Comparison of ENCODE assay signal across 37 cellular contexts in the genomic region with DNA sequence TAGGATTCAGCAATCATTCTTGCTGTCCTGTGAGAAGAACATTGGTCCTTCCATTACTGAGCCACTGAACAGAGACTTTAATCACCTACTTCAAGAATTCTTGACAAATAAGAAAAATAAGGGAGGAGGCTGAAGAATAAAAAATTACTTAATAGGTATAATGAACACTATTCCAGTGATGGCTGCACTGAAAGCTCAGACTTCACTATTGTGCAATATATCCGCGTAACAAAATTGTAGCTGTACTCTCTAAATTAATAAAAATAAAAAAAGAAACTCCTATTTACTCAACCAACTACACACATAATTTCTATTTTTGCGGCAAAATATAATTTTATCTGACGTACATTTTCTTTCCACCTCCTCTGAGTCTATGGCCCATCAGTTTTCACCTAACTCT.
DNase-seq lines count a peak whose midpoint lies in the region; ATAC-seq, FAIRE-seq and TF ChIP-seq lines count a peak whose summit lies in the region.
"Had no signal": no experiment of that assay in that cellular context is flagged by ENCODE, and none has a peak within 500 bp of the region (broad histone marks: within the 10 kb centered on the region; RNA-seq: fewer than 3 reads in every experiment).

No MANE protein-coding gene starts in this region.

- H4K20me1 ChIP-seq in HepG2 (ENCODE audit: insufficient read depth, low read length): no peaks in the 10 kb centered on the region
- no peaks in the 10 kb centered on the region for H4K20me1 ChIP-seq in IMR-90 (ENCODE audit: insufficient read depth, low read length)
- H4K20me1 ChIP-seq in K562 (replicated peaks; ENCODE audit: control insufficient read depth, insufficient read depth, low read length): no peaks in the 10 kb centered on the region
- no peaks in the 10 kb centered on the region for H4K20me1 ChIP-seq in H1 (replicated peaks in 1 of 2; ENCODE audit: control insufficient read depth in 1 of 2, insufficient read depth in 2 of 2, low read length in 2 of 2)
- H4K20me1 ChIP-seq: BLaER1; BLaER1 treated with 17β-estradiol and CSF1 and Interleukin-3, amounts not matched to agents 10 nM and 100 nM had no signal

- POLR2A ChIA-PET in HepG2 (lab: Yijun Ruan, JAX) (no interaction called here), IMR-90 (lab: Charles Lee; ENCODE audit: unreplicated experiment) (no interaction called here), K562 (lab: Yijun Ruan, JAX) (no interaction called here), H1 (lab: Charles Lee; ENCODE audit: partially characterized antibody) (no interaction called here)
- POLR2A ChIA-PET in activated CD4-positive, alpha-beta T cell treated with anti-CD3 and anti-CD28 coated beads for 36 hours (lab: Charles Lee): no interaction called here

- no peak for DNase-seq in HepG2 (ENCODE audit: low spot score)
- no peak for DNase-seq in right lobe of liver
- no peak for DNase-seq in IMR-90
- no peak for DNase-seq in K562 (ENCODE audit: extremely low read depth in 1 of 4, low spot score in 3 of 4)
- no peak for DNase-seq in H1 (ENCODE audit: low read depth in 1 of 2, low spot score in 2 of 2)
- DNase-seq in activated CD4-positive, alpha-beta T cell treated with anti-CD3 and anti-CD28 coated beads for 36 hours: no peak
- no peak for DNase-seq in LoVo (ENCODE audit: low spot score)
- no peak for DNase-seq in endodermal cell
- DNase-seq: 8988T; ACHN; AML-193; BE2C; C1 segment of cervical spinal cord; Caco-2; Calu3; CD4-positive, alpha-beta memory T cell; CD4-positive, alpha-beta T cell; CD4-positive, CD25-positive, alpha-beta regulatory T cell; CD8-positive, alpha-beta memory T cell; CD8-positive, alpha-beta T cell; COR-L47; DMS 273 treated with DMSO at 0.1 percent for 48 hours; DMS153; DMS53; DMS79; DMS79 treated with DMSO at 0.1 percent for 48 hours; DND-41; EL had no signal

- TF ChIP-seq CTCF in HepG2 (CRISPR knock-in tag; IDR thresholded peaks at IDR 0.05): no peak
- TF ChIP-seq CTCF in right lobe of liver (IDR thresholded peaks at IDR 0.05): no peak
- TF ChIP-seq CTCF in IMR-90 (conservative IDR thresholded peaks at IDR 0.05; ENCODE audit: low read depth, low read length): no peak
- TF ChIP-seq CTCF in K562 (IDR thresholded peaks at IDR 0.05 in 2 of 3, conservative IDR thresholded peaks at IDR 0.05 in 1 of 3; ENCODE audit: insufficient read depth in 2 of 3, low read depth in 1 of 3, low read length in 3 of 3): no peak
- no peak for TF ChIP-seq CTCF in H1 (IDR thresholded peaks at IDR 0.05; ENCODE audit: control extremely low read depth in 1 of 3, insufficient read depth in 1 of 3, low read depth in 1 of 3, low read length in 3 of 3)
- no peak for TF ChIP-seq CTCF in endodermal cell (conservative IDR thresholded peaks at IDR 0.05)

- TF ChIP-seq EP300 in HepG2 (IDR thresholded peaks at IDR 0.05; ENCODE audit: low read depth in 2 of 2, low read length in 2 of 2): no peak
- no peak for TF ChIP-seq EP300 in HepG2 (CRISPR knock-in tag; IDR thresholded peaks at IDR 0.05; ENCODE audit: borderline replicate concordance)
- no peak for TF ChIP-seq EP300 in K562 (IDR thresholded peaks at IDR 0.05; ENCODE audit: low read length)
- no peak for TF ChIP-seq EP300 in H1 (IDR thresholded peaks at IDR 0.05; ENCODE audit: borderline replicate concordance in 1 of 2, low read depth in 2 of 2, low read length in 2 of 2)

- no peak overlapping the region for H2BK12ac ChIP-seq in H1 (ENCODE audit: low read depth, low read length)

- H2BK120ac ChIP-seq in IMR-90 (ENCODE audit: low read depth, low read length) (no peak overlapping the region), H1 (replicated peaks; ENCODE audit: low read depth, low read length) (no peak overlapping the region)

- H2AK5ac ChIP-seq in IMR-90 (ENCODE audit: low read depth, low read length): no peak overlapping the region
- H2AK5ac ChIP-seq in H1 (ENCODE audit: low read depth, low read length): no peak overlapping the region

- H2BK20ac ChIP-seq in IMR-90 (ENCODE audit: low read depth, low read length) (no peak overlapping the region), H1 (ENCODE audit: low read length) (no peak overlapping the region)

- no peak overlapping the region for H3K9ac ChIP-seq in HepG2 (ENCODE audit: insufficient read depth, low read depth, low read length)
- H3K9ac ChIP-seq in IMR-90 (ENCODE audit: low read depth, low read length): no peak overlapping the region
- no peak overlapping the region for H3K9ac ChIP-seq in K562 (ENCODE audit: insufficient read depth in 1 of 2, low read depth in 2 of 2, low read length in 2 of 2)
- H3K9ac ChIP-seq in H1 (replicated peaks in 1 of 4; ENCODE audit: extremely low read depth in 1 of 4, low read depth in 3 of 4, low read length in 3 of 4): no peak overlapping the region
- H3K9ac ChIP-seq in endodermal cell (ENCODE audit: extremely low read depth, low read length, poor library complexity, severe bottlenecking): no peak overlapping the region
- H3K9ac ChIP-seq: BLaER1; BLaER1 treated with 17β-estradiol and CSF1 and Interleukin-3, amounts not matched to agents 10 nM and 100 nM had no signal

- no peak overlapping the region for H4K91ac ChIP-seq in IMR-90 (ENCODE audit: insufficient read depth, low read depth, low read length)
- H4K91ac ChIP-seq in H1 (replicated peaks; ENCODE audit: insufficient read length, low read length): no peak overlapping the region

- H2AFZ ChIP-seq in HepG2 (ENCODE audit: low read length): no peak overlapping the region
- no peak overlapping the region for H2AFZ ChIP-seq in IMR-90 (replicated peaks; ENCODE audit: low read length, poor library complexity)
- no peak overlapping the region for H2AFZ ChIP-seq in K562 (ENCODE audit: low read depth, low read length)
- no peak overlapping the region for H2AFZ ChIP-seq in H1 (ENCODE audit: low read length)

- dilution Hi-C loops in IMR-90 (cut with HindIII; ENCODE audit: low sequenced_read_pairs, unreplicated experiment): no loop called here

- TF ChIP-seq POLR2A in HepG2 (IDR thresholded peaks at IDR 0.05; ENCODE audit: insufficient read depth in 1 of 2, low read depth in 2 of 2, low read length in 2 of 2) (no peak), right lobe of liver (IDR thresholded peaks at IDR 0.05) (no peak), IMR-90 (IDR thresholded peaks at IDR 0.05; ENCODE audit: low read depth, low read length) (no peak), K562 (conservative IDR thresholded peaks at IDR 0.05) (no peak), H1 (IDR thresholded peaks at IDR 0.05; ENCODE audit: control extremely low read depth in 1 of 2, low read depth in 2 of 2, low read length in 2 of 2) (no peak)

- CTCF ChIA-PET in HepG2 (lab: Yijun Ruan, JAX; ENCODE audit: low intra/inter-chr PET ratio, low total read pairs) (no interaction called here), IMR-90 (lab: Yijun Ruan, JAX) (no interaction called here), K562 (lab: Yijun Ruan, JAX; ENCODE audit: low intra/inter-chr PET ratio) (no interaction called here), H1 (lab: Charles Lee; ENCODE audit: partially characterized antibody) (no interaction called here)
- CTCF ChIA-PET in activated CD4-positive, alpha-beta T cell treated with anti-CD3 and anti-CD28 coated beads for 36 hours (lab: Charles Lee): no interaction called here

- 72% methylated on average over 4 of the region's 4 CpGs for WGBS in HepG2 (ENCODE audit: low lambda C conversion rate)
- WGBS in right lobe of liver (ENCODE audit: insufficient coverage, low coverage, low lambda C conversion rate, missing lambda C conversion rate): 77% methylated on average over 4 of the region's 4 CpGs
- WGBS in IMR-90 (ENCODE audit: extremely low coverage in 2 of 2, insufficient read length in 1 of 2), 2 experiments: 80 to 100% methylated on average over 1 to 2 of the region's 4 CpGs
- WGBS in K562 (ENCODE audit: insufficient coverage, low coverage, missing lambda C conversion rate): 4% methylated on average over 4 of the region's 4 CpGs
- 97 to 100% methylated on average over 2 to 4 of the region's 4 CpGs for whole genome bisulfite sequencing in H1 (ENCODE audit: extremely low coverage in 1 of 2, insufficient coverage in 1 of 2, insufficient read length in 1 of 2, insufficient replicate concordance in 2 of 2, low coverage in 1 of 2, low lambda C conversion rate in 2 of 2, missing lambda C conversion rate in 1 of 2), 2 experiments
- WGBS in endodermal cell (ENCODE audit: insufficient coverage in 1 of 2, insufficient read length in 1 of 2), 2 experiments: 95 to 100% methylated on average over 2 to 4 of the region's 4 CpGs

- H4K5ac ChIP-seq in IMR-90 (ENCODE audit: low read depth, low read length): no peak overlapping the region
- H4K5ac ChIP-seq in H1 (ENCODE audit: insufficient read length, low read depth, low read length): no peak overlapping the region

- H4K8ac ChIP-seq in IMR-90 (ENCODE audit: low read depth in 2 of 2, low read length in 2 of 2): no peak overlapping the region
- H4K8ac ChIP-seq in H1 (ENCODE audit: extremely low read depth, insufficient read depth, low read length): no peak overlapping the region

- H2BK5ac ChIP-seq in IMR-90 (ENCODE audit: low read depth, low read length, poor library complexity, severe bottlenecking): no peak overlapping the region
- no peak overlapping the region for H2BK5ac ChIP-seq in H1 (ENCODE audit: low read depth, low read length)

- BruUV-seq in HepG2 (replicated peaks; lab: Mats Ljungman, UMichigan): no TSS peak
- no TSS peak for BruUV-seq in IMR-90 (replicated peaks; lab: Mats Ljungman, UMichigan)
- BruUV-seq in K562 (replicated peaks; lab: Mats Ljungman, UMichigan): no TSS peak

- no peaks in the 10 kb centered on the region for H3K36me3 Mint-ChIP-seq in activated CD4-positive, alpha-beta T cell treated with anti-CD3 and anti-CD28 coated beads for 36 hours (ENCODE audit: low read depth)
- no peaks in the 10 kb centered on the region for H3K36me3 Mint-ChIP-seq in endodermal cell (ENCODE audit: low read depth)
- H3K36me3 Mint-ChIP-seq: CD14-positive monocyte; CD4-positive, alpha-beta memory T cell; CD4-positive, CD25-positive, alpha-beta regulatory T cell; CD8-positive, alpha-beta memory T cell; CD8-positive, alpha-beta T cell had no signal

- H3K4me2 ChIP-seq in HepG2 (ENCODE audit: low read depth, low read length) (no peak overlapping the region), IMR-90 (ENCODE audit: low read depth, low read length) (no peak overlapping the region), K562 (ENCODE audit: insufficient read depth, low read length) (no peak overlapping the region), H1 (ENCODE audit: insufficient read depth in 1 of 2, low read depth in 2 of 2, low read length in 2 of 2) (no peak overlapping the region)
- H3K4me2 ChIP-seq: A549; BLaER1; BLaER1 treated with 17β-estradiol and CSF1 and Interleukin-3, amounts not matched to agents 10 nM and 100 nM had no signal

- no peaks in the 10 kb centered on the region for H3K79me1 ChIP-seq in IMR-90 (ENCODE audit: low read depth in 1 of 2, low read length in 2 of 2)
- no peaks in the 10 kb centered on the region for H3K79me1 ChIP-seq in H1 (ENCODE audit: low read depth, low read length)

- H3K79me2 ChIP-seq in HepG2 (ENCODE audit: insufficient read depth, low read length) (no peaks in the 10 kb centered on the region), K562 (ENCODE audit: control insufficient read depth, insufficient read depth, low read length) (no peaks in the 10 kb centered on the region), H1 (ENCODE audit: control insufficient read depth in 1 of 2, insufficient read depth in 2 of 2, low read length in 2 of 2) (no peaks in the 10 kb centered on the region)

- H3K4ac ChIP-seq in IMR-90 (ENCODE audit: low read depth, low read length) (no peak overlapping the region), H1 (replicated peaks; ENCODE audit: insufficient read length, low read depth, low read length) (no peak overlapping the region)

- H3K27me3 ChIP-seq in HepG2 (ENCODE audit: control insufficient read depth in 1 of 2, insufficient read depth in 2 of 2, low read length in 2 of 2): no peaks in the 10 kb centered on the region
- H3K27me3 ChIP-seq in right lobe of liver: no peaks in the 10 kb centered on the region
- no peaks in the 10 kb centered on the region for H3K27me3 ChIP-seq in IMR-90 (ENCODE audit: control insufficient read depth, insufficient read depth, low read length)
- H3K27me3 ChIP-seq in K562 (ENCODE audit: control insufficient read depth in 2 of 2, insufficient read depth in 2 of 2, low read length in 2 of 2): no peaks in the 10 kb centered on the region
- no peaks in the 10 kb centered on the region for H3K27me3 ChIP-seq in H1 (replicated peaks in 1 of 4; ENCODE audit: control insufficient read depth in 3 of 4, extremely low read depth in 1 of 4, insufficient read depth in 3 of 4, low read length in 3 of 4)
- H3K27me3 ChIP-seq in endodermal cell (ENCODE audit: control insufficient read depth, insufficient read depth, low read length, poor library complexity, severe bottlenecking): no peaks in the 10 kb centered on the region
- H3K27me3 ChIP-seq: BE2C; BLaER1; BLaER1 treated with 17β-estradiol and CSF1 and Interleukin-3, amounts not matched to agents 10 nM and 100 nM had no signal

- no peak overlapping the region for H3K4me3 ChIP-seq in HepG2 (replicated peaks in 1 of 3; ENCODE audit: insufficient read depth in 1 of 3, low read depth in 2 of 3, low read length in 3 of 3)
- H3K4me3 ChIP-seq in right lobe of liver: no peak overlapping the region
- no peak overlapping the region for H3K4me3 ChIP-seq in IMR-90 (ENCODE audit: insufficient read depth, low read depth, low read length)
- no peak overlapping the region for H3K4me3 ChIP-seq in K562
- H3K4me3 ChIP-seq in H1 (ENCODE audit: extremely low read depth in 1 of 4, insufficient read depth in 2 of 4, low read depth in 3 of 4, low read length in 4 of 4): no peak overlapping the region
- no peak overlapping the region for H3K4me3 ChIP-seq in endodermal cell (ENCODE audit: low read length)
- H3K4me3 ChIP-seq: A549; BLaER1; BLaER1 treated with 17β-estradiol and CSF1 and Interleukin-3, amounts not matched to agents 10 nM and 100 nM had no signal

- H3K9me3 ChIP-seq in HepG2 (ENCODE audit: low read length) (peaks cover 32% of the 10 kb centered on the region), right lobe of liver (no peaks in the 10 kb centered on the region), IMR-90 (ENCODE audit: control insufficient read depth, insufficient read depth, low read length) (no peaks in the 10 kb centered on the region), K562 (replicated peaks; ENCODE audit: control insufficient read depth, insufficient read depth, low read depth, low read length) (no peaks in the 10 kb centered on the region), H1 (ENCODE audit: insufficient read depth in 2 of 2, low read depth in 1 of 2, low read length in 1 of 2) (no peaks in the 10 kb centered on the region), endodermal cell (ENCODE audit: control insufficient read depth, low read length) (no peaks in the 10 kb centered on the region)
- H3K9me3 ChIP-seq: A549, BE2C, BLaER1, Caco-2 had no signal

- H3K9me1 ChIP-seq in IMR-90 (ENCODE audit: insufficient read depth, low read length) (no peaks in the 10 kb centered on the region), K562 (ENCODE audit: control insufficient read depth, insufficient read depth, low read length) (no peaks in the 10 kb centered on the region)

- H3K27ac Mint-ChIP-seq in activated CD4-positive, alpha-beta T cell treated with anti-CD3 and anti-CD28 coated beads for 36 hours: no peak overlapping the region
- H3K27ac Mint-ChIP-seq in endodermal cell: no peak overlapping the region
- H3K27ac Mint-ChIP-seq: B cell; CD14-positive monocyte; CD4-positive, alpha-beta memory T cell; CD4-positive, alpha-beta T cell; CD4-positive, CD25-positive, alpha-beta regulatory T cell; CD8-positive, alpha-beta memory T cell; CD8-positive, alpha-beta T cell had no signal

- FAIRE-seq in HepG2 (lab: Jason Lieb, UNC) (no peak), K562 (lab: Jason Lieb, UNC) (no peak), H1 (lab: Jason Lieb, UNC) (no peak)
- FAIRE-seq: A204.1, A549, D721Med had no signal

- no peak overlapping the region for H3K18ac ChIP-seq in IMR-90 (ENCODE audit: low read depth, low read length)
- no peak overlapping the region for H3K18ac ChIP-seq in H1 (ENCODE audit: extremely low read depth, low read length)

- peaks cover 15% of the 10 kb centered on the region for H3K9me3 Mint-ChIP-seq in activated CD4-positive, alpha-beta T cell treated with anti-CD3 and anti-CD28 coated beads for 36 hours (ENCODE audit: low read depth)
- peaks cover 6% of the 10 kb centered on the region for H3K9me3 Mint-ChIP-seq in endodermal cell

- no peaks in the 10 kb centered on the region for H3K36me3 ChIP-seq in HepG2 (replicated peaks in 1 of 2; ENCODE audit: control insufficient read depth in 1 of 2, insufficient read depth in 2 of 2, low read length in 2 of 2)
- no peaks in the 10 kb centered on the region for H3K36me3 ChIP-seq in right lobe of liver
- H3K36me3 ChIP-seq in IMR-90 (ENCODE audit: control insufficient read depth, insufficient read depth, low read length): no peaks in the 10 kb centered on the region
- no peaks in the 10 kb centered on the region for H3K36me3 ChIP-seq in K562 (ENCODE audit: control insufficient read depth, insufficient read depth, low read length)
- no peaks in the 10 kb centered on the region for H3K36me3 ChIP-seq in H1 (ENCODE audit: control insufficient read depth in 2 of 4, insufficient read depth in 4 of 4, low read length in 3 of 4)
- H3K36me3 ChIP-seq in endodermal cell (ENCODE audit: control insufficient read depth, insufficient read depth, low read length): no peaks in the 10 kb centered on the region
- H3K36me3 ChIP-seq: BE2C; BLaER1; BLaER1 treated with 17β-estradiol and CSF1 and Interleukin-3, amounts not matched to agents 10 nM and 100 nM had no signal

- TF ChIP-seq RAD21 in HepG2 (CRISPR knock-in tag; IDR thresholded peaks at IDR 0.05) (no peak), IMR-90 (IDR thresholded peaks at IDR 0.05; ENCODE audit: low read length) (no peak), K562 (CRISPR knock-in tag; conservative IDR thresholded peaks at IDR 0.05 in 1 of 2, IDR thresholded peaks at IDR 0.05 in 1 of 2) (no peak), H1 (IDR thresholded peaks at IDR 0.05 in 1 of 2, conservative IDR thresholded peaks at IDR 0.05 in 1 of 2; ENCODE audit: low read depth in 2 of 2, low read length in 2 of 2) (no peak)

- H3K14ac ChIP-seq in IMR-90 (replicated peaks; ENCODE audit: low read depth, low read length): no peak overlapping the region
- no peak overlapping the region for H3K14ac ChIP-seq in H1 (ENCODE audit: insufficient read length)

- H3K23ac ChIP-seq in IMR-90 (ENCODE audit: low read depth, low read length): no peak overlapping the region
- no peak overlapping the region for H3K23ac ChIP-seq in H1 (ENCODE audit: insufficient read length)

- ATAC-seq in HepG2 (no peak), right lobe of liver (no peak), IMR-90 (ENCODE audit: low read depth) (no peak), K562 (no peak)
- no peak for ATAC-seq in activated CD4-positive, alpha-beta T cell treated with anti-CD3 and anti-CD28 coated beads for 36 hours
- ATAC-seq: A549; CD8-positive, alpha-beta T cell had no signal

- in situ Hi-C loops in HepG2 (cut with HindIII; ENCODE audit: extremely low pct_ligation_motif_present, low pct_unique_long_range_greater_than_20kb) (no loop called here), IMR-90 (cut with MboI; ENCODE audit: low sequenced_read_pairs) (no loop called here), K562 (cut with MboI) (no loop called here)

- H3K4me3 Mint-ChIP-seq in activated CD4-positive, alpha-beta T cell treated with anti-CD3 and anti-CD28 coated beads for 36 hours: no peak overlapping the region
- no peak overlapping the region for H3K4me3 Mint-ChIP-seq in endodermal cell
- H3K4me3 Mint-ChIP-seq: B cell; CD14-positive monocyte; CD4-positive, alpha-beta memory T cell; CD4-positive, alpha-beta T cell; CD4-positive, CD25-positive, alpha-beta regulatory T cell; CD8-positive, alpha-beta memory T cell; CD8-positive, alpha-beta T cell had no signal

- no peaks in the 10 kb centered on the region for H3K4me1 Mint-ChIP-seq in activated CD4-positive, alpha-beta T cell treated with anti-CD3 and anti-CD28 coated beads for 36 hours
- H3K4me1 Mint-ChIP-seq in endodermal cell: peaks cover 5% of the 10 kb centered on the region
- H3K4me1 Mint-ChIP-seq: B cell; CD14-positive monocyte; CD4-positive, alpha-beta memory T cell; CD4-positive, CD25-positive, alpha-beta regulatory T cell; CD8-positive, alpha-beta memory T cell had no signal

- H2BK15ac ChIP-seq in IMR-90 (ENCODE audit: low read depth, low read length) (no peak overlapping the region), H1 (ENCODE audit: low read length) (no peak overlapping the region)

- intact Hi-C loops in HepG2 (cut with micrococcal nuclease; ENCODE audit: unreplicated experiment) (no loop called here), right lobe of liver (cut with DNase I) (no loop called here), IMR-90 (cut with micrococcal nuclease) (no loop called here), K562 (cut with micrococcal nuclease) (no loop called here)
- intact Hi-C loops in activated CD4-positive, alpha-beta T cell treated with anti-CD3 and anti-CD28 coated beads for 36 hours (cut with DNase I, micrococcal nuclease): no loop called here

- H3K27ac ChIP-seq in HepG2 (ENCODE audit: extremely low read length, insufficient read depth, low read length) (no peak overlapping the region), right lobe of liver (no peak overlapping the region), IMR-90 (ENCODE audit: insufficient read depth, low read length) (no peak overlapping the region), K562 (ENCODE audit: extremely low read depth, low read depth, low read length) (no peak overlapping the region), H1 (ENCODE audit: low read depth, low read length) (no peak overlapping the region), endodermal cell (ENCODE audit: low read depth, low read length) (no peak overlapping the region)
- H3K27ac ChIP-seq: 22Rv1; A549; BLaER1; BLaER1 treated with 17β-estradiol and CSF1 and Interleukin-3, amounts not matched to agents 10 nM and 100 nM; C4-2B had no signal

- H3K27me3 Mint-ChIP-seq in activated CD4-positive, alpha-beta T cell treated with anti-CD3 and anti-CD28 coated beads for 36 hours: no peaks in the 10 kb centered on the region
- H3K27me3 Mint-ChIP-seq in endodermal cell (ENCODE audit: insufficient read depth): no peaks in the 10 kb centered on the region
- H3K27me3 Mint-ChIP-seq: B cell; CD4-positive, alpha-beta memory T cell; CD4-positive, alpha-beta T cell; CD4-positive, CD25-positive, alpha-beta regulatory T cell had no signal

- no peak overlapping the region for H2AK9ac ChIP-seq in IMR-90 (replicated peaks; ENCODE audit: low read depth, low read length, poor library complexity)

- no peaks in the 10 kb centered on the region for H3K23me2 ChIP-seq in H1 (ENCODE audit: low read depth, low read length)

- H3K4me1 ChIP-seq in HepG2 (ENCODE audit: insufficient read depth, low read length): no peaks in the 10 kb centered on the region
- H3K4me1 ChIP-seq in right lobe of liver: no peaks in the 10 kb centered on the region
- no peaks in the 10 kb centered on the region for H3K4me1 ChIP-seq in IMR-90 (ENCODE audit: control insufficient read depth, insufficient read depth, low read length)
- no peaks in the 10 kb centered on the region for H3K4me1 ChIP-seq in K562 (replicated peaks in 1 of 2; ENCODE audit: control insufficient read depth in 2 of 2, insufficient read depth in 2 of 2, low read length in 2 of 2)
- no peaks in the 10 kb centered on the region for H3K4me1 ChIP-seq in H1 (replicated peaks in 1 of 4; ENCODE audit: control insufficient read depth in 3 of 4, insufficient read depth in 4 of 4, low read length in 3 of 4)
- no peaks in the 10 kb centered on the region for H3K4me1 ChIP-seq in endodermal cell (ENCODE audit: control insufficient read depth, insufficient read depth, low read length)
- H3K4me1 ChIP-seq: A549, BE2C, BLaER1, Caco-2 had no signal

- H3K56ac ChIP-seq in IMR-90 (ENCODE audit: extremely low read depth, insufficient read depth, low read length): no peak overlapping the region
- H3K56ac ChIP-seq in H1 (replicated peaks; ENCODE audit: insufficient read length, low read depth, low read length): no peak overlapping the region
